Comparison of ENCODE assay signal across 10 cellular contexts in genomic region chr17:81418710-81419332, GRCh38. TPM values are rescaled to one million over a fixed set of nuclear protein-coding genes. Genes with fewer than 3 reads are reported as not detected.
DNase-seq lines count a peak whose midpoint lies in the region; ATAC-seq and TF ChIP-seq lines count a peak whose summit lies in the region.
"Had no signal": no experiment of that assay in that cellular context is flagged by ENCODE, and none has a peak within 500 bp of the region (broad histone marks: within the 10 kb centered on the region; RNA-seq: fewer than 3 reads in every experiment).

No MANE protein-coding gene starts in this region.

- DNase-seq in Calu3 (no peak), prostate gland (ENCODE audit: low spot score) (no peak), SK-N-DZ (ENCODE audit: low spot score) (no peak), RKO (ENCODE audit: low spot score) (no peak)
- DNase-seq in activated CD4-positive, alpha-beta T cell treated with anti-CD3 and anti-CD28 coated beads, Interleukin-2, amount 10 ng/mL, durations not matched to agents 24 days and 14 days, result no peak
- DNase-seq in CD4-positive, alpha-beta T cell, result no peak
- DNase-seq: NCI-H1930; stimulated activated CD4-positive, alpha-beta T cell treated with anti-CD3 and anti-CD28 coated beads, Interleukin-2, amount 100 ng/mL, for 24 hours had no signal

- H3K27me3 Mint-ChIP-seq in Calu3 (ENCODE audit: unreplicated experiment), result peaks cover 13% of the 10 kb centered on the region
- no peaks in the 10 kb centered on the region for H3K27me3 Mint-ChIP-seq in activated CD4-positive, alpha-beta T cell treated with anti-CD3 and anti-CD28 coated beads, Interleukin-2, amount 10 ng/mL, durations not matched to agents 24 days and 14 days
- H3K27me3 Mint-ChIP-seq in CD4-positive, alpha-beta T cell, result peaks cover 6% of the 10 kb centered on the region

- H3K9me3 Mint-ChIP-seq in Calu3 (ENCODE audit: low read depth, unreplicated experiment), result no peaks in the 10 kb centered on the region
- no peaks in the 10 kb centered on the region for H3K9me3 Mint-ChIP-seq in activated CD4-positive, alpha-beta T cell treated with anti-CD3 and anti-CD28 coated beads, Interleukin-2, amount 10 ng/mL, durations not matched to agents 24 days and 14 days
- H3K9me3 Mint-ChIP-seq in CD4-positive, alpha-beta T cell, result no peaks in the 10 kb centered on the region

- WGBS in esophagus, 2 donors, result 36 to 47% methylated on average over 14 of the region's 14 CpGs
- WGBS in prostate gland, result 48% methylated on average over 13 of the region's 14 CpGs

- peak overlapping the region; percentile 41 for H3K4me3 Mint-ChIP-seq in Calu3 (ENCODE audit: low read depth, unreplicated experiment)
- no peak overlapping the region for H3K4me3 Mint-ChIP-seq in activated CD4-positive, alpha-beta T cell treated with anti-CD3 and anti-CD28 coated beads, Interleukin-2, amount 10 ng/mL, durations not matched to agents 24 days and 14 days
- H3K4me3 Mint-ChIP-seq in CD4-positive, alpha-beta T cell, result no peak overlapping the region

- H3K4me1 ChIP-seq in esophagus (ENCODE audit: control insufficient read depth in 2 of 2, insufficient read depth in 2 of 2, low read length in 1 of 2), result peaks cover 28 to 62% of the 10 kb centered on the region in 2 donors
- H3K4me1 ChIP-seq in prostate gland (replicated peaks), result peaks cover 10% of the 10 kb centered on the region

- no peak overlapping the region for H3K27ac Mint-ChIP-seq in Calu3 (ENCODE audit: unreplicated experiment)
- H3K27ac Mint-ChIP-seq in activated CD4-positive, alpha-beta T cell treated with anti-CD3 and anti-CD28 coated beads, Interleukin-2, amount 10 ng/mL, durations not matched to agents 24 days and 14 days, result no peak overlapping the region
- H3K27ac Mint-ChIP-seq in CD4-positive, alpha-beta T cell, result no peak overlapping the region

- TF ChIP-seq CTCF in Calu3 (IDR thresholded peaks at IDR 0.05; ENCODE audit: unreplicated experiment), result no peak
- no peak for TF ChIP-seq CTCF in prostate gland (IDR thresholded peaks at IDR 0.05)
- no peak for TF ChIP-seq CTCF in CD4-positive, alpha-beta T cell (IDR thresholded peaks at IDR 0.05)

- H3K4me3 ChIP-seq in esophagus (ENCODE audit: low read depth in 1 of 2, low read length in 2 of 2) (peak overlapping the region in 1 of 2 donors; percentile 10), prostate gland (peak overlapping the region; percentile 14 to 17)

- H3K4me1 Mint-ChIP-seq in Calu3 (ENCODE audit: low read depth, unreplicated experiment), result no peaks in the 10 kb centered on the region
- H3K4me1 Mint-ChIP-seq in activated CD4-positive, alpha-beta T cell treated with anti-CD3 and anti-CD28 coated beads, Interleukin-2, amount 10 ng/mL, durations not matched to agents 24 days and 14 days, result no peaks in the 10 kb centered on the region
- H3K4me1 Mint-ChIP-seq in CD4-positive, alpha-beta T cell (ENCODE audit: low read depth), result no peaks in the 10 kb centered on the region

- CTCF ChIA-PET in Calu3 (lab: Charles Lee), result interaction anchor here (1.4 kb wide), 1 partner anchor 22 kb away, joined by 5 read pairs; no protein-coding TSS in a partner anchor
- CTCF ChIA-PET in CD4-positive, alpha-beta T cell (lab: Charles Lee), result no interaction called here

- H3K36me3 ChIP-seq in esophagus (ENCODE audit: control insufficient read depth in 2 of 2, insufficient read depth in 2 of 2, low read length in 1 of 2) (no peaks in the 10 kb centered on the region), prostate gland (no peaks in the 10 kb centered on the region)

- peak overlapping the region; percentile 81 for H3K27ac ChIP-seq in esophagus (ENCODE audit: low read depth in 2 of 2, low read length in 1 of 2)
- peak overlapping the region; percentile 76 for H3K27ac ChIP-seq in prostate gland
- H3K27ac ChIP-seq in CD4-positive, alpha-beta T cell (ENCODE audit: low read depth, low read length), result no peak overlapping the region

- BruUV-seq in Calu3 (replicated peaks; lab: Mats Ljungman, UMichigan), result no TSS peak

- no peak for TF ChIP-seq POLR2A in prostate gland (IDR thresholded peaks at IDR 0.05)

- H3K27me3 ChIP-seq in esophagus (ENCODE audit: control insufficient read depth in 1 of 2, insufficient read depth in 2 of 2, low read length in 2 of 2), result no peaks in the 10 kb centered on the region
- H3K27me3 ChIP-seq in prostate gland (replicated peaks; ENCODE audit: insufficient read depth), result no peaks in the 10 kb centered on the region
- H3K27me3 ChIP-seq in CD4-positive, alpha-beta T cell (ENCODE audit: control insufficient read depth, insufficient read depth, low read length), result no peaks in the 10 kb centered on the region

- peaks cover 14% of the 10 kb centered on the region for H3K36me3 Mint-ChIP-seq in Calu3 (ENCODE audit: insufficient read depth, unreplicated experiment)
- H3K36me3 Mint-ChIP-seq in activated CD4-positive, alpha-beta T cell treated with anti-CD3 and anti-CD28 coated beads, Interleukin-2, amount 10 ng/mL, durations not matched to agents 24 days and 14 days (ENCODE audit: low read depth), result no peaks in the 10 kb centered on the region
- no peaks in the 10 kb centered on the region for H3K36me3 Mint-ChIP-seq in CD4-positive, alpha-beta T cell (ENCODE audit: low read depth)

- ATAC-seq in CD4-positive, alpha-beta T cell (ENCODE audit: poor library complexity), result no peak

- intact Hi-C loops in Calu3 (cut with micrococcal nuclease; ENCODE audit: unreplicated experiment), result no loop called here
- intact Hi-C loops in prostate gland (cut with DNase I), result no loop called here
- intact Hi-C loops in activated CD4-positive, alpha-beta T cell treated with anti-CD3 and anti-CD28 coated beads, Interleukin-2, amount 10 ng/mL, durations not matched to agents 24 days and 14 days (cut with micrococcal nuclease), result no loop called here
- intact Hi-C loops in CD4-positive, alpha-beta T cell (cut with DNase I, micrococcal nuclease), result no loop called here

- POLR2A ChIA-PET in CD4-positive, alpha-beta T cell (lab: Charles Lee), result no interaction called here

- no peaks in the 10 kb centered on the region for H3K9me3 ChIP-seq in esophagus (ENCODE audit: control insufficient read depth in 2 of 2, insufficient read depth in 1 of 2, low read depth in 1 of 2, low read length in 1 of 2)
- H3K9me3 ChIP-seq in prostate gland, result no peaks in the 10 kb centered on the region
- no peaks in the 10 kb centered on the region for H3K9me3 ChIP-seq in CD4-positive, alpha-beta T cell (ENCODE audit: control insufficient read depth, low read length)

TF ChIP-seq in PFSK-1, 5 proteins besides CTCF, POLR2A, EP300 and RAD21:
- TF ChIP-seq POLR2AphosphoS5 (IDR thresholded peaks at IDR 0.05; ENCODE audit: low read depth, low read length), result no peak
- no peak for TF ChIP-seq REST (IDR thresholded peaks at IDR 0.05; ENCODE audit: insufficient read depth in 1 of 2, low read depth in 2 of 2, low read length in 2 of 2)
- TF ChIP-seq FOXP2 (optimal IDR thresholded peaks at IDR 0.05; ENCODE audit: borderline replicate concordance, extremely low read depth, extremely low read length, insufficient read depth), result peak; percentile 12
- no peak for TF ChIP-seq SIN3A (IDR thresholded peaks at IDR 0.05; ENCODE audit: borderline replicate concordance, insufficient read depth, low read length)

RNA-seq across cellular contexts. Expression of gene BAHCC1, which starts 23.6 kb away (rescaled TPM):
- total RNA-seq in Calu3 (2022) (0.17 and 0.27 TPM in 2 replicates), prostate gland (10 to 100 TPM; 11.4 to 28.9 TPM)
- polyA plus RNA-seq in PFSK-1 (2012; ENCODE audit: insufficient read length, low read depth), result 44.2 TPM
- 1 to 10 TPM; 3.0 to 9.1 TPM for polyA plus RNA-seq in esophagus
- polyA plus RNA-seq in SK-N-DZ (2014; cell fraction: cytosol; rRNA removed), result 6.6 and 15.1 TPM in 2 replicates
- 33.7 and 55.3 TPM in 2 replicates for polyA plus RNA-seq in SK-N-DZ (2014; cell fraction: nucleus; rRNA removed)
- total RNA-seq in activated CD4-positive, alpha-beta T cell treated with anti-CD3 and anti-CD28 coated beads, Interleukin-2, amount 10 ng/mL, durations not matched to agents 24 days and 14 days, result 0.05 TPM in 1 of 2 replicates, not detected in the other
- total RNA-seq in CD4-positive, alpha-beta T cell, result under 1 TPM; 0.20 to 0.41 TPM
